Comparison of ENCODE assay signal across 1 cellular context in the genomic region with DNA sequence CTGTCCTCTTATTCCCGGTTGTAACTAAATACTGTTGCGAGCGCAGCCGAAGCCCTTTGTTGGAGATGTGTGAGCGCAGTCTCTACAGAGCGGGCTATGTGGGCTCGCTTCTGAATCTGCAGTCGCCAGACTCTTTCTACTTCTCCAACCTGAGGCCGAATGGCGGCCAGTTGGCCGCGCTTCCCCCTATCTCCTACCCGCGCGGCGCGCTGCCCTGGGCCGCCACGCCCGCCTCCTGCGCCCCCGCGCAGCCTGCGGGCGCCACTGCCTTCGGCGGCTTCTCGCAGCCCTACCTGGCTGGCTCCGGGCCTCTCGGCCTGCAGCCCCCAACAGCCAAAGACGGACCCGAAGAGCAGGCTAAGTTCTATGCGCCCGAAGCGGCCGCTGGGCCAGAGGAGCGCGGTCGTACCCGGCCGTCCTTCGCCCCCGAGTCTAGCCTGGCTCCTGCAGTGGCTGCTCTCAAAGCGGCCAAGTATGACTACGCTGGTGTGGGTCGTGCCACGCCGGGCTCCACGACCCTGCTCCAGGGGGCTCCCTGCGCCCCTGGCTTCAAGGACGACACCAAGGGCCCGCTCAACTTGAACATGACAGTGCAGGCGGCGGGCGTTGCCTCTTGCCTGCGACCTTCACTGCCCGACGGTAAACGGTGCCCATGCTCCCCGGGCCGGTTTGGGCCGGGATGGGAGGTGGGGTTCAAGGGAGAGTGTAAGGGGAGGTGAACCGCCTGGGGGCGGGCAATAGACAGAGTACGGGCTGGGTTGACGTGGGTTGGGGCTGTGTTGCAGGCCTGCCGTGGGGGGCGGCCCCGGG.
TF ChIP-seq lines count a peak whose summit lies in the region.

HOXD12 (plus strand) TSS at position 59 of the 810 bp plus-strand sequence; CDS start at position 66, 7 bp downstream.

TF ChIP-seq in neural cell, 6 proteins besides CTCF, POLR2A, EP300 and RAD21:
- no peak for TF ChIP-seq TAF1 (IDR thresholded peaks at IDR 0.05; ENCODE audit: low read depth)
- peak; percentile 67 for TF ChIP-seq EZH2 (IDR thresholded peaks at IDR 0.05; ENCODE audit: borderline replicate concordance, insufficient read depth, low read length, poor library complexity, severe bottlenecking)
- no peak for TF ChIP-seq POLR2AphosphoS5 (IDR thresholded peaks at IDR 0.05)
TF ChIP-seq in neural cell: peak in this region for 1.
